12 cellular contexts compared by ENCODE assay signal in the genomic region with DNA sequence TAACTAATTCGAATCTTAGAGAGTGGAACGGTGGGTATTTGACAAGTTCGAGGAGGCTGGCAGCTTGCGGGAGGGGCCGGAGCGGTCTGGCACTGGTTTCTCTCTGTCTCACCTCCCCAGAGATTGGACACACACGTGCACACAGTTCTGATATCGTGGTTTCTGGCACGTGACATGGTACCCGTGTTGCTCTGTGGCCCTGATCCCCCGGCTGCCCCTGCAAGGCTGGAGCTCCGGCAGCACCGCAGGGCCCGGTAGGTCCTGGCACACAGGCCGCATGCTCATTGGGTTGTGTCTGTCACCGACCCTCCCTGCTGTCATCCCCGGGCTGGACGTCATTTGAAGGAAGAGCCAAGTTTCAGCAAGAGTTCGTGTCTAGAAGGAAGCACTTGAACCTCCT.
DNase-seq lines count a peak whose midpoint lies in the region; ATAC-seq and TF ChIP-seq lines count a peak whose summit lies in the region.
"Had no signal": no experiment of that assay in that cellular context is flagged by ENCODE, and none has a peak within 500 bp of the region (broad histone marks: within the 10 kb centered on the region; RNA-seq: fewer than 3 reads in every experiment).

No MANE protein-coding gene starts in this region.

- no peaks in the 10 kb centered on the region for H3K9me3 ChIP-seq in BLaER1 treated with 17β-estradiol and CSF1 and Interleukin-3, amounts not matched to agents 10 nM and 100 nM (replicated peaks in 1 of 11)
- H3K9me3 ChIP-seq in OCI-LY1 (ENCODE audit: low read length) (no peaks in the 10 kb centered on the region), MG63 (no peaks in the 10 kb centered on the region)

- peaks cover 0 to 95% (median 12%) of the 10 kb centered on the region in 11 experiments; a peak in 12 of 22 replicates for H4K20me1 ChIP-seq in BLaER1 treated with 17β-estradiol and CSF1 and Interleukin-3, amounts not matched to agents 10 nM and 100 nM
- no peaks in the 10 kb centered on the region for H4K20me1 ChIP-seq in OCI-LY1 (ENCODE audit: insufficient read depth, low read length)

- H3K4me2 ChIP-seq in BLaER1 treated with 17β-estradiol and CSF1 and Interleukin-3, amounts not matched to agents 10 nM and 100 nM, result peak overlapping the region; percentile 73 to 94 (median 84)
- H3K4me2 ChIP-seq in OCI-LY1 (ENCODE audit: low read length), result peak overlapping the region; percentile 70

- peak overlapping the region in 8 of 10 experiments; percentile 7 to 41 (median 26); a peak in 11 of 20 replicates for H3K4me3 ChIP-seq in BLaER1 treated with 17β-estradiol and CSF1 and Interleukin-3, amounts not matched to agents 10 nM and 100 nM
- H3K4me3 ChIP-seq in OCI-LY1 (ENCODE audit: low read depth, low read length, poor library complexity, severe bottlenecking) (peak overlapping the region; percentile 23), MG63 (no peak overlapping the region)
- H3K4me3 ChIP-seq: coronary artery had no signal

- ATAC-seq in GM18861 (IDR thresholded peaks at IDR 0.05; ENCODE audit: unreplicated experiment) (peak; percentile 27), left ventricle myocardium superior (peak; percentile 79)

- peak; percentile 80 for DNase-seq in left ventricle myocardium superior
- DNase-seq in SKM-1 treated with dmso at 0.1 percent for 144 hours (lab: John Stamatoyannopoulos, UW; ENCODE audit: unreplicated experiment), result no peak
- no peak for DNase-seq in MG63
- DNase-seq in NK-92 (lab: John Stamatoyannopoulos, UW; ENCODE audit: unreplicated experiment), result no peak
- no peak for DNase-seq in NOMO-1 (lab: John Stamatoyannopoulos, UW; ENCODE audit: unreplicated experiment in 2 of 2)
- DNase-seq: kidney glomerular epithelial cell, nucleus accumbens, SHP77 treated with DMSO at 0.1 percent for 48 hours had no signal

- H3K36me3 ChIP-seq in BLaER1 treated with 17β-estradiol and CSF1 and Interleukin-3, amounts not matched to agents 10 nM and 100 nM, result peaks cover 3 to 56% (median 16%) of the 10 kb centered on the region in 11 experiments; a peak in 13 of 22 replicates
- H3K36me3 ChIP-seq in OCI-LY1 (ENCODE audit: insufficient read depth, low read length) (no peaks in the 10 kb centered on the region; the same call in 1 of the 2 replicates), MG63 (no peaks in the 10 kb centered on the region)

- H3K27ac ChIP-seq in BLaER1 treated with 17β-estradiol and CSF1 and Interleukin-3, amounts not matched to agents 10 nM and 100 nM, result peak overlapping the region; percentile 43 to 85 (median 76); a peak in 21 of 22 replicates
- H3K27ac ChIP-seq in OCI-LY1 (ENCODE audit: low read depth, low read length, poor library complexity, severe bottlenecking), result peak overlapping the region; percentile 91
- H3K27ac ChIP-seq: coronary artery had no signal

- H3F3A ChIP-seq in OCI-LY1 (ENCODE audit: insufficient read depth, low read length), result peaks cover 5% of the 10 kb centered on the region; the same call in 1 of the 2 replicates

- no peak for TF ChIP-seq CTCF in OCI-LY1 (IDR thresholded peaks at IDR 0.05; ENCODE audit: low read length)

- no peaks in the 10 kb centered on the region for H3K27me3 ChIP-seq in BLaER1 treated with 17β-estradiol and CSF1 and Interleukin-3, amounts not matched to agents 10 nM and 100 nM
- H3K27me3 ChIP-seq in OCI-LY1 (ENCODE audit: insufficient read depth, low read length), result no peaks in the 10 kb centered on the region
- H3K27me3 ChIP-seq in MG63, result no peaks in the 10 kb centered on the region

- H3K9me2 ChIP-seq in OCI-LY1 (ENCODE audit: low read depth, low read length), result no peaks in the 10 kb centered on the region

- no peak overlapping the region for H2AFZ ChIP-seq in OCI-LY1 (ENCODE audit: low read length)

- intact Hi-C loops in left ventricle myocardium superior (cut with micrococcal nuclease), result no loop called here

- H3K79me2 ChIP-seq in OCI-LY1 (ENCODE audit: insufficient read depth, low read length), result peaks cover 33% of the 10 kb centered on the region; the same call in 1 of the 2 replicates

- H3K4me1 ChIP-seq in BLaER1 treated with 17β-estradiol and CSF1 and Interleukin-3, amounts not matched to agents 10 nM and 100 nM, result peaks cover 59 to 100% (median 99%) of the 10 kb centered on the region in 10 experiments
- peaks cover 95% of the 10 kb centered on the region for H3K4me1 ChIP-seq in OCI-LY1 (ENCODE audit: insufficient read depth, low read length, severe bottlenecking)

- H3K9ac ChIP-seq in BLaER1 treated with 17β-estradiol and CSF1 and Interleukin-3, amounts not matched to agents 10 nM and 100 nM, result peak overlapping the region; percentile 56 to 77 (median 68); a peak in 21 of 22 replicates
- H3K9ac ChIP-seq in OCI-LY1 (ENCODE audit: low read length), result peak overlapping the region; percentile 56; the same call in 1 of the 2 replicates
